18 cellular contexts compared by ENCODE assay signal in genomic region chr3:13892304-13892703, GRCh38. TPM values are rescaled to one million over a fixed set of nuclear protein-coding genes. Genes with fewer than 3 reads are reported as not detected.
A peak's percentile ranks its signal among the peaks of the same experiment; 100 is the strongest.
DNase-seq lines count a peak whose midpoint lies in the region; ATAC-seq and TF ChIP-seq lines count a peak whose summit lies in the region.
"Had no signal": no experiment of that assay in that cellular context is flagged by ENCODE, and none has a peak within 500 bp of the region (broad histone marks: within the 10 kb centered on the region; RNA-seq: fewer than 3 reads in every experiment).

No MANE protein-coding gene starts in this region.

- peak overlapping the region; percentile 46 for H3K27ac Mint-ChIP-seq in activated CD4-positive, alpha-beta T cell treated with anti-CD3 and anti-CD28 coated beads, Interleukin-2, amount 10 ng/mL, durations not matched to agents 7 days and 5 days
- H3K27ac Mint-ChIP-seq in T-cell = peak overlapping the region; percentile 48 to 97

- H3K4me1 ChIP-seq in BLaER1 treated with 17β-estradiol and CSF1 and Interleukin-3, amounts not matched to agents 10 nM and 100 nM = peaks cover 20 to 36% (median 29%) of the 10 kb centered on the region in 10 experiments

- no peaks in the 10 kb centered on the region for H3K36me3 ChIP-seq in BLaER1 treated with 17β-estradiol and CSF1 and Interleukin-3, amounts not matched to agents 10 nM and 100 nM
- no peaks in the 10 kb centered on the region for H3K36me3 ChIP-seq in neural cell (ENCODE audit: insufficient read depth, low read length)
- H3K36me3 ChIP-seq: BLaER1, Peyer's patch had no signal

- no peak for TF ChIP-seq RAD21 in neural cell (conservative IDR thresholded peaks at IDR 0.05)

- peak overlapping the region in 1 of 11 experiments; percentile 89; a peak in 1 of 22 replicates for H3K4me2 ChIP-seq in BLaER1 treated with 17β-estradiol and CSF1 and Interleukin-3, amounts not matched to agents 10 nM and 100 nM
- no peak overlapping the region for H3K4me2 ChIP-seq in neural cell (ENCODE audit: low read length)
- H3K4me2 ChIP-seq: BLaER1, KMS-11 had no signal

- H3K4me3 Mint-ChIP-seq in activated CD4-positive, alpha-beta T cell treated with anti-CD3 and anti-CD28 coated beads, Interleukin-2, amount 10 ng/mL, durations not matched to agents 7 days and 5 days = no peak overlapping the region
- no peak overlapping the region for H3K4me3 Mint-ChIP-seq in T-cell

- H3K9me3 Mint-ChIP-seq in activated CD4-positive, alpha-beta T cell treated with anti-CD3 and anti-CD28 coated beads, Interleukin-2, amount 10 ng/mL, durations not matched to agents 7 days and 5 days = peaks cover 6% of the 10 kb centered on the region
- H3K9me3 Mint-ChIP-seq in T-cell = no peaks in the 10 kb centered on the region

- POLR2A ChIA-PET in activated CD4-positive, alpha-beta T cell treated with anti-CD3 and anti-CD28 coated beads, Interleukin-2, amount 10 ng/mL, durations not matched to agents 7 days and 5 days (lab: Charles Lee) = no interaction called here
- POLR2A ChIA-PET in T-cell (lab: Charles Lee) = no interaction called here

- no peaks in the 10 kb centered on the region for H3F3A ChIP-seq in neural cell (ENCODE audit: insufficient read depth, low read length, poor library complexity, severe bottlenecking)

- peaks cover 0 to 14% (median 0%) of the 10 kb centered on the region in 11 experiments; a peak in 6 of 22 replicates for H3K9me3 ChIP-seq in BLaER1 treated with 17β-estradiol and CSF1 and Interleukin-3, amounts not matched to agents 10 nM and 100 nM (replicated peaks in 1 of 11)
- H3K9me3 ChIP-seq in neural cell (ENCODE audit: low read length) = no peaks in the 10 kb centered on the region
- H3K9me3 ChIP-seq: BLaER1, Peyer's patch had no signal

- CTCF ChIA-PET in activated CD4-positive, alpha-beta T cell treated with anti-CD3 and anti-CD28 coated beads, Interleukin-2, amount 10 ng/mL, durations not matched to agents 7 days and 5 days (lab: Charles Lee) = interaction anchor here (0.6 to 3.6 kb wide), 3 partner anchors 11 to 1922 kb away, joined by 3 to 13 read pairs (median 3); partner anchors contain the start of gene WNT7A
- CTCF ChIA-PET in T-cell (lab: Charles Lee) = interaction anchor here in 1 of 2 donors (0.6 kb wide), 1 partner anchor 308 kb away, joined by 3 read pairs; no protein-coding TSS in a partner anchor

- ATAC-seq in T-cell (replicated peaks in 1 of 4) (no peak), GM18858 (IDR thresholded peaks at IDR 0.05; ENCODE audit: unreplicated experiment) (no peak), GM19463 (IDR thresholded peaks at IDR 0.05; ENCODE audit: unreplicated experiment) (no peak), HG02798 (IDR thresholded peaks at IDR 0.05; ENCODE audit: poor library complexity, unreplicated experiment) (no peak)

- H3K27ac ChIP-seq in BLaER1 treated with 17β-estradiol and CSF1 and Interleukin-3, amounts not matched to agents 10 nM and 100 nM = peak overlapping the region in 8 of 11 experiments; percentile 9 to 59 (median 44); a peak in 11 of 22 replicates
- H3K27ac ChIP-seq in neural cell (ENCODE audit: low read length) = no peak overlapping the region
- H3K27ac ChIP-seq: BLaER1, GM23248, KMS-11, Peyer's patch had no signal

- no peaks in the 10 kb centered on the region for H3K9me2 ChIP-seq in neural cell (ENCODE audit: insufficient read depth, low read length)

- H3K27me3 Mint-ChIP-seq in activated CD4-positive, alpha-beta T cell treated with anti-CD3 and anti-CD28 coated beads, Interleukin-2, amount 10 ng/mL, durations not matched to agents 7 days and 5 days = peaks cover 3% of the 10 kb centered on the region
- no peaks in the 10 kb centered on the region for H3K27me3 Mint-ChIP-seq in T-cell

- peaks cover 12% of the 10 kb centered on the region for H3K36me3 Mint-ChIP-seq in activated CD4-positive, alpha-beta T cell treated with anti-CD3 and anti-CD28 coated beads, Interleukin-2, amount 10 ng/mL, durations not matched to agents 7 days and 5 days (ENCODE audit: low read depth)
- no peaks in the 10 kb centered on the region for H3K36me3 Mint-ChIP-seq in T-cell

- H2AFZ ChIP-seq in neural cell (ENCODE audit: low read depth, low read length) = peak overlapping the region; percentile 2
- H2AFZ ChIP-seq: GM23248 had no signal

- H3K27me3 ChIP-seq in BLaER1 treated with 17β-estradiol and CSF1 and Interleukin-3, amounts not matched to agents 10 nM and 100 nM = no peaks in the 10 kb centered on the region
- H3K27me3 ChIP-seq in neural cell (ENCODE audit: insufficient read depth, low read depth, low read length) = peaks cover 22% of the 10 kb centered on the region
- H3K27me3 ChIP-seq: BLaER1, Peyer's patch had no signal

- H4K20me1 ChIP-seq in BLaER1 treated with 17β-estradiol and CSF1 and Interleukin-3, amounts not matched to agents 10 nM and 100 nM = no peaks in the 10 kb centered on the region
- no peaks in the 10 kb centered on the region for H4K20me1 ChIP-seq in neural cell (ENCODE audit: insufficient read depth)
- H4K20me1 ChIP-seq: BLaER1 had no signal

- no peaks in the 10 kb centered on the region for H3K79me2 ChIP-seq in neural cell (replicated peaks; ENCODE audit: insufficient read depth, low read length)

- H3K9ac ChIP-seq in BLaER1 treated with 17β-estradiol and CSF1 and Interleukin-3, amounts not matched to agents 10 nM and 100 nM = no peak overlapping the region
- H3K9ac ChIP-seq in neural cell (ENCODE audit: low read length) = no peak overlapping the region
- H3K9ac ChIP-seq: BLaER1, GM23248, KMS-11 had no signal

- TF ChIP-seq CTCF in neural cell (IDR thresholded peaks at IDR 0.05; ENCODE audit: poor library complexity, severe bottlenecking) = no peak

- TF ChIP-seq EP300 in neural cell (conservative IDR thresholded peaks at IDR 0.05; ENCODE audit: poor library complexity, severe bottlenecking) = no peak

- H3K4me1 Mint-ChIP-seq in activated CD4-positive, alpha-beta T cell treated with anti-CD3 and anti-CD28 coated beads, Interleukin-2, amount 10 ng/mL, durations not matched to agents 7 days and 5 days = peaks cover 51% of the 10 kb centered on the region
- H3K4me1 Mint-ChIP-seq in T-cell = peaks cover 33 to 54% (median 40%) of the 10 kb centered on the region in 3 donors

- no peak for DNase-seq in activated CD4-positive, alpha-beta T cell treated with anti-CD3 and anti-CD28 coated beads, Interleukin-2, amount 10 ng/mL, durations not matched to agents 7 days and 5 days
- no peak for DNase-seq in activated CD4-positive, alpha-beta T cell treated with anti-CD3 and anti-CD28 coated beads for 48 hours
- no peak for DNase-seq in T-cell
- DNase-seq: GM23248, NCI-H1092, NCI-H146, NCI-H2081 treated with DMSO at 0.1 percent for 48 hours, NCI-H510A, NCI-H774, Peyer's patch, Right ventricle myocardium superior had no signal

- no peak overlapping the region for H3K4me3 ChIP-seq in BLaER1 treated with 17β-estradiol and CSF1 and Interleukin-3, amounts not matched to agents 10 nM and 100 nM
- H3K4me3 ChIP-seq in neural cell (ENCODE audit: low read length) = no peak overlapping the region
- H3K4me3 ChIP-seq: BLaER1, GM23248, Peyer's patch had no signal

TF ChIP-seq in neural cell, 6 proteins besides CTCF, POLR2A, EP300 and RAD21:
- no peak for TF ChIP-seq SMC3 (conservative IDR thresholded peaks at IDR 0.05; ENCODE audit: poor library complexity)
- TF ChIP-seq REST (IDR thresholded peaks at IDR 0.05; ENCODE audit: borderline replicate concordance) = no peak
- TF ChIP-seq EZH2 (IDR thresholded peaks at IDR 0.05; ENCODE audit: borderline replicate concordance, insufficient read depth, low read length, poor library complexity, severe bottlenecking) = no peak
- no peak for TF ChIP-seq MXI1 (conservative IDR thresholded peaks at IDR 0.05; ENCODE audit: poor library complexity, severe bottlenecking)

RNA-seq across cellular contexts. Expression of gene WNT7A, which starts 12.4 kb away (rescaled TPM):
- under 1 TPM; 0.20 to 0.29 TPM for total RNA-seq in activated CD4-positive, alpha-beta T cell treated with anti-CD3 and anti-CD28 coated beads, Interleukin-2, amount 10 ng/mL, durations not matched to agents 7 days and 5 days
- total RNA-seq in T-cell = 10 to 100 TPM in 4 of 5 donors, 1 to 10 TPM in 1; 8.2 to 15.4 (median 11.7) TPM
- polyA plus RNA-seq in neural cell = 13.3 and 17.7 TPM in 2 replicates
- 35.8 and 37.4 TPM in 2 replicates for polyA minus RNA-seq in neural cell
- total RNA-seq: GM23248, Peyer's patch, Right ventricle myocardium superior had no signal
- polyA plus RNA-seq: GM23248 had no signal

Comparison
In these comparisons a context has a peak if more than half of its experiments do, and no peak if none do; other contexts are left out.
1. RNA of gene WNT7A, which starts 12.4 kb away (total RNA-seq): 8.2 to 15.4 TPM in T-cell; 0.20 to 0.29 TPM in activated CD4-positive, alpha-beta T cell treated with anti-CD3 and anti-CD28 coated beads, Interleukin-2, amount 10 ng/mL, durations not matched to agents 7 days and 5 days; every median in the first group is over 4 times any median in the second.